11 cellular contexts compared by ENCODE assay signal in genomic region chr17:36190008-36190407, GRCh38. TPM values are rescaled to one million over a fixed set of nuclear protein-coding genes. Genes with fewer than 3 reads are reported as not detected.
A peak's percentile ranks its signal among the peaks of the same experiment; 100 is the strongest.
DNase-seq lines count a peak whose midpoint lies in the region; ATAC-seq, FAIRE-seq and TF ChIP-seq lines count a peak whose summit lies in the region.
"Not testable (repeated sequence)": the region's sequence is repeated elsewhere in the genome, so short reads cannot be mapped to it uniquely, and the experiment has no call there.
"Had no signal": no experiment of that assay in that cellular context is flagged by ENCODE, and none has a peak within 500 bp of the region (broad histone marks: within the 10 kb centered on the region; RNA-seq: fewer than 3 reads in every experiment).

No MANE protein-coding gene starts in this region.

- not testable (repeated sequence) for H4K8ac ChIP-seq in IMR-90 (ENCODE audit: low read depth in 2 of 2, low read length in 2 of 2)

- not testable (repeated sequence) for TF ChIP-seq POLR2A in IMR-90 (IDR thresholded peaks at IDR 0.05; ENCODE audit: low read depth, low read length); K562 (conservative IDR thresholded peaks at IDR 0.05)

- TF ChIP-seq EP300 in K562 (IDR thresholded peaks at IDR 0.05; ENCODE audit: low read length), result not testable (repeated sequence)

- not testable (repeated sequence) for H3K36me3 Mint-ChIP-seq in CD14-positive monocyte; endodermal cell (ENCODE audit: low read depth); natural killer cell
- H3K36me3 Mint-ChIP-seq in stimulated activated effector memory CD8-positive, alpha-beta T cell treated with anti-CD3 and anti-CD28 coated beads, Interleukin-12 subunit alpha, Interleukin-12 subunit beta, amount 100 ng/mL, for 72 hours, result peaks cover 42% of the 10 kb centered on the region

- not testable (repeated sequence) for H3K9me3 Mint-ChIP-seq in CD14-positive monocyte; endodermal cell; natural killer cell; stimulated activated effector memory CD8-positive, alpha-beta T cell treated with anti-CD3 and anti-CD28 coated beads, Interleukin-12 subunit alpha, Interleukin-12 subunit beta, amount 100 ng/mL, for 72 hours

- H3K4ac ChIP-seq in IMR-90 (ENCODE audit: low read depth, low read length), result not testable (repeated sequence)

- H3K27ac Mint-ChIP-seq in CD14-positive monocyte (peak overlapping the region; percentile 83 to 99 (median 90)), natural killer cell (peak overlapping the region; percentile 93 to 96)
- not testable (repeated sequence) for H3K27ac Mint-ChIP-seq in endodermal cell
- H3K27ac Mint-ChIP-seq in stimulated activated effector memory CD8-positive, alpha-beta T cell treated with anti-CD3 and anti-CD28 coated beads, Interleukin-12 subunit alpha, Interleukin-12 subunit beta, amount 100 ng/mL, for 72 hours, result peak overlapping the region; percentile 64

- H3K36me3 ChIP-seq in IMR-90 (ENCODE audit: control insufficient read depth, insufficient read depth, low read length); K562 (ENCODE audit: control insufficient read depth, insufficient read depth, low read length); endodermal cell (ENCODE audit: control insufficient read depth, insufficient read depth, low read length): not testable (repeated sequence)

- not testable (repeated sequence) for TF ChIP-seq RAD21 in IMR-90 (IDR thresholded peaks at IDR 0.05; ENCODE audit: low read length); K562 (CRISPR knock-in tag; conservative IDR thresholded peaks at IDR 0.05 in 1 of 2, IDR thresholded peaks at IDR 0.05 in 1 of 2)

- not testable (repeated sequence) for H3K9me3 ChIP-seq in IMR-90 (ENCODE audit: control insufficient read depth, insufficient read depth, low read length); K562 (replicated peaks; ENCODE audit: control insufficient read depth, insufficient read depth, low read depth, low read length); endodermal cell (ENCODE audit: control insufficient read depth, low read length)

- H4K91ac ChIP-seq in IMR-90 (ENCODE audit: insufficient read depth, low read depth, low read length), result not testable (repeated sequence)

- not testable (repeated sequence) for H2BK5ac ChIP-seq in IMR-90 (ENCODE audit: low read depth, low read length, poor library complexity, severe bottlenecking)

- not testable (repeated sequence) for H2AFZ ChIP-seq in IMR-90 (replicated peaks; ENCODE audit: low read length, poor library complexity); K562 (ENCODE audit: low read depth, low read length)

- not testable (repeated sequence) for H4K5ac ChIP-seq in IMR-90 (ENCODE audit: low read depth, low read length)

- H3K9ac ChIP-seq in IMR-90 (ENCODE audit: low read depth, low read length); K562 (ENCODE audit: insufficient read depth in 1 of 2, low read depth in 2 of 2, low read length in 2 of 2); endodermal cell (ENCODE audit: extremely low read depth, low read length, poor library complexity, severe bottlenecking): not testable (repeated sequence)

- H2BK120ac ChIP-seq in IMR-90 (ENCODE audit: low read depth, low read length), result not testable (repeated sequence)

- not testable (repeated sequence) for H3K79me2 ChIP-seq in K562 (ENCODE audit: control insufficient read depth, insufficient read depth, low read length)

- not testable (repeated sequence) for H2AK5ac ChIP-seq in IMR-90 (ENCODE audit: low read depth, low read length)

- not testable (repeated sequence) for H2BK15ac ChIP-seq in IMR-90 (ENCODE audit: low read depth, low read length)

- in situ Hi-C loops in IMR-90 (cut with MboI; ENCODE audit: low sequenced_read_pairs), result not testable (repeated sequence)
- in situ Hi-C loops in K562 (cut with MboI), result loop anchor here (10.0 kb wide), 1 partner anchor 285 kb away; no protein-coding TSS in a partner anchor

- H3K27ac ChIP-seq in IMR-90 (ENCODE audit: insufficient read depth, low read length); K562 (ENCODE audit: extremely low read depth, low read depth, low read length); endodermal cell (ENCODE audit: low read depth, low read length): not testable (repeated sequence)

- H2AK9ac ChIP-seq in IMR-90 (replicated peaks; ENCODE audit: low read depth, low read length, poor library complexity), result not testable (repeated sequence)

- H3K27me3 ChIP-seq in IMR-90 (ENCODE audit: control insufficient read depth, insufficient read depth, low read length); endodermal cell (ENCODE audit: control insufficient read depth, insufficient read depth, low read length, poor library complexity, severe bottlenecking): not testable (repeated sequence)
- peaks cover 5 to 27% of the 10 kb centered on the region in 2 experiments; a peak in 3 of 5 replicates for H3K27me3 ChIP-seq in K562 (ENCODE audit: control insufficient read depth in 2 of 2, insufficient read depth in 2 of 2, low read length in 2 of 2)

- 20% methylated on average over 1 of the region's 5 CpGs; no CpG with 5 or more reads in 1 of the 2 experiments for WGBS in IMR-90 (ENCODE audit: extremely low coverage in 2 of 2, insufficient read length in 1 of 2), 2 experiments
- WGBS in K562 (ENCODE audit: insufficient coverage, low coverage, missing lambda C conversion rate), result 1% methylated on average over 4 of the region's 5 CpGs
- WGBS in endodermal cell (ENCODE audit: insufficient coverage in 1 of 2, insufficient read length in 1 of 2), 2 experiments, result 83 to 87% methylated on average over 4 to 5 of the region's 5 CpGs

- FAIRE-seq in K562 (lab: Jason Lieb, UNC), result not testable (repeated sequence)

- H3K56ac ChIP-seq in IMR-90 (ENCODE audit: extremely low read depth, insufficient read depth, low read length), result not testable (repeated sequence)

- H3K23ac ChIP-seq in IMR-90 (ENCODE audit: low read depth, low read length), result not testable (repeated sequence)

- H3K4me3 ChIP-seq in IMR-90 (ENCODE audit: insufficient read depth, low read depth, low read length); K562; endodermal cell (ENCODE audit: low read length): not testable (repeated sequence)

- POLR2A ChIA-PET in IMR-90 (lab: Charles Lee; ENCODE audit: unreplicated experiment); K562 (lab: Yijun Ruan, JAX): not testable (repeated sequence)

- dilution Hi-C loops in IMR-90 (cut with HindIII; ENCODE audit: low sequenced_read_pairs, unreplicated experiment), result not testable (repeated sequence)

- not testable (repeated sequence) for H3K79me1 ChIP-seq in IMR-90 (ENCODE audit: low read depth in 1 of 2, low read length in 2 of 2)

- H3K4me1 Mint-ChIP-seq in CD14-positive monocyte (peaks cover 81% of the 10 kb centered on the region), natural killer cell (peaks cover 95% of the 10 kb centered on the region in 2 donors)
- not testable (repeated sequence) for H3K4me1 Mint-ChIP-seq in endodermal cell
- peaks cover 73% of the 10 kb centered on the region for H3K4me1 Mint-ChIP-seq in stimulated activated effector memory CD8-positive, alpha-beta T cell treated with anti-CD3 and anti-CD28 coated beads, Interleukin-12 subunit alpha, Interleukin-12 subunit beta, amount 100 ng/mL, for 72 hours

- not testable (repeated sequence) for DNase-seq in CD14-positive monocyte (ENCODE audit: low spot score); IMR-90; K562 (ENCODE audit: extremely low read depth in 1 of 4, low spot score in 3 of 4); natural killer cell; stimulated activated effector memory CD8-positive, alpha-beta T cell treated with anti-CD3 and anti-CD28 coated beads, Interleukin-12 subunit alpha, Interleukin-12 subunit beta, amount 100 ng/mL, for 72 hours (ENCODE audit: low spot score in 2 of 2)
- peak; percentile 45 for DNase-seq in NOMO-1 treated with DMSO at 0.1 percent for 48 hours (lab: John Stamatoyannopoulos, UW; ENCODE audit: unreplicated experiment)
- DNase-seq in endodermal cell, result peak; percentile 13

- not testable (repeated sequence) for H4K20me1 ChIP-seq in IMR-90 (ENCODE audit: insufficient read depth, low read length); K562 (replicated peaks; ENCODE audit: control insufficient read depth, insufficient read depth, low read length)

- H3K9me1 ChIP-seq in IMR-90 (ENCODE audit: insufficient read depth, low read length); K562 (ENCODE audit: control insufficient read depth, insufficient read depth, low read length): not testable (repeated sequence)

- BruUV-seq in IMR-90 (replicated peaks; lab: Mats Ljungman, UMichigan); K562 (replicated peaks; lab: Mats Ljungman, UMichigan): not testable (repeated sequence)

- H3K18ac ChIP-seq in IMR-90 (ENCODE audit: low read depth, low read length), result not testable (repeated sequence)

- ATAC-seq in IMR-90 (ENCODE audit: low read depth); K562; natural killer cell; stimulated activated effector memory CD8-positive, alpha-beta T cell treated with anti-CD3 and anti-CD28 coated beads, Interleukin-12 subunit alpha, Interleukin-12 subunit beta, amount 100 ng/mL, for 72 hours: not testable (repeated sequence)

- TF ChIP-seq CTCF in CD14-positive monocyte (IDR thresholded peaks at IDR 0.05); IMR-90 (conservative IDR thresholded peaks at IDR 0.05; ENCODE audit: low read depth, low read length); K562 (IDR thresholded peaks at IDR 0.05 in 2 of 3, conservative IDR thresholded peaks at IDR 0.05 in 1 of 3; ENCODE audit: insufficient read depth in 2 of 3, low read depth in 1 of 3, low read length in 3 of 3); endodermal cell (conservative IDR thresholded peaks at IDR 0.05); natural killer cell (IDR thresholded peaks at IDR 0.05): not testable (repeated sequence)

- H2BK20ac ChIP-seq in IMR-90 (ENCODE audit: low read depth, low read length), result not testable (repeated sequence)

- not testable (repeated sequence) for H3K27me3 Mint-ChIP-seq in CD14-positive monocyte (ENCODE audit: low read depth in 3 of 3); endodermal cell (ENCODE audit: insufficient read depth); natural killer cell (ENCODE audit: low read depth in 2 of 2)

- H3K4me2 ChIP-seq in IMR-90 (ENCODE audit: low read depth, low read length); K562 (ENCODE audit: insufficient read depth, low read length): not testable (repeated sequence)

- not testable (repeated sequence) for H3K14ac ChIP-seq in IMR-90 (replicated peaks; ENCODE audit: low read depth, low read length)

- CTCF ChIA-PET in IMR-90 (lab: Yijun Ruan, JAX); K562 (lab: Yijun Ruan, JAX; ENCODE audit: low intra/inter-chr PET ratio): not testable (repeated sequence)

- H3K4me1 ChIP-seq in IMR-90 (ENCODE audit: control insufficient read depth, insufficient read depth, low read length); K562 (replicated peaks in 1 of 2; ENCODE audit: control insufficient read depth in 2 of 2, insufficient read depth in 2 of 2, low read length in 2 of 2); endodermal cell (ENCODE audit: control insufficient read depth, insufficient read depth, low read length): not testable (repeated sequence)

- intact Hi-C loops in CD14-positive monocyte (cut with micrococcal nuclease) (loop anchor here (10.0 kb wide), 2 partner anchors 105 to 1965 kb away; no protein-coding TSS in a partner anchor), natural killer cell (cut with micrococcal nuclease) (loop anchor here (1.0 kb wide), 1 partner anchor 9 kb away; no protein-coding TSS in a partner anchor)
- intact Hi-C loops in IMR-90 (cut with micrococcal nuclease); K562 (cut with micrococcal nuclease): not testable (repeated sequence)

- H3K4me3 Mint-ChIP-seq in CD14-positive monocyte (peak overlapping the region in 1 of 2 donors; percentile 56), natural killer cell (peak overlapping the region; percentile 45)
- H3K4me3 Mint-ChIP-seq in endodermal cell, result not testable (repeated sequence)
- H3K4me3 Mint-ChIP-seq in stimulated activated effector memory CD8-positive, alpha-beta T cell treated with anti-CD3 and anti-CD28 coated beads, Interleukin-12 subunit alpha, Interleukin-12 subunit beta, amount 100 ng/mL, for 72 hours, result peak overlapping the region; percentile 36

RNA-seq across cellular contexts. Expression of gene CCL3L1, which starts 6.5 kb away (rescaled TPM):
- polyA plus RNA-seq in CD14-positive monocyte (100 to 1,000 TPM in 1 of 2 donors, 10 to 100 TPM in 1; 57.7 to 137 TPM), IMR-90 (2012; rRNA removed) (not detected in 2 replicates), K562 (2011; rRNA removed) (not detected in 2 replicates), K562 (2014; fragmentation: Illumina TruSeq; extraction: Trizol) (not detected in 2 replicates), K562 (2014; fragmentation: Nextera tagmentation; extraction: Ambion mirVana) (under 1 TPM in 1 of 2 experiments, not detected in 1; 0.10 TPM), K562 (2014; rRNA removed) (not detected in 2 replicates)
- total RNA-seq in IMR-90 (2012; rRNA removed) (not detected in 2 replicates), K562 (2014; rRNA removed) (not detected in 2 replicates), K562 (2014; rRNA removed; fragmentation: Illumina TruSeq; extraction: Trizol) (not detected in 2 replicates), K562 (2015; rRNA removed; fragmentation: Illumina TruSeq; extraction: Trizol) (0.18 TPM in 1 of 2 replicates, not detected in the other), K562 (2021) (0.25 and 0.31 TPM in 2 replicates), endodermal cell (1 to 10 TPM in 1 of 2 donors, under 1 TPM in 1; 0.35 to 2.0 TPM), natural killer cell (10 to 100 TPM; 22.2 to 73.9 (median 55.9) TPM)
- not detected in 2 replicates for polyA plus RNA-seq in IMR-90 (2012; cell fraction: cytosol; rRNA removed)
- polyA plus RNA-seq in IMR-90 (2012; cell fraction: nucleus; rRNA removed; ENCODE audit: low replicate concordance), result not detected in 2 replicates
- total RNA-seq in K562 (2011; cell fraction: chromatin; rRNA removed; ENCODE audit: low replicate concordance), result not detected in 2 replicates
- not detected in 2 replicates for total RNA-seq in K562 (2011; cell fraction: nucleolus; rRNA removed)
- not detected in 2 replicates for total RNA-seq in K562 (2011; cell fraction: nucleoplasm; rRNA removed)
- not detected in 2 replicates for polyA plus RNA-seq in K562 (2011; cell fraction: cytosol; rRNA removed)
- not detected in 2 replicates for polyA plus RNA-seq in K562 (2011; cell fraction: nucleus; rRNA removed)
- polyA plus RNA-seq in K562 (2012), result 0.23 and 0.30 TPM in 2 replicates
- not detected in 2 replicates for polyA minus RNA-seq in K562 (2011; rRNA and poly(A)+ RNA removed)
- polyA minus RNA-seq in K562 (2011; cell fraction: cytosol; rRNA and poly(A)+ RNA removed), result not detected in 2 replicates
- polyA minus RNA-seq in K562 (2011; cell fraction: nucleus; rRNA and poly(A)+ RNA removed), result not detected in 2 replicates
- not detected for polyA plus RNA-seq in endodermal cell (2013, experiment 1 of 2)
- not detected for polyA plus RNA-seq in endodermal cell (2013, experiment 2 of 2)
- total RNA-seq: CD4-positive, CD25-positive, alpha-beta regulatory T cell; GM23248; H7 had no signal
- polyA plus RNA-seq: CD4-positive, CD25-positive, alpha-beta regulatory T cell; GM23248 had no signal

RNA-seq across cellular contexts. Expression of gene TBC1D3B, which starts 13.6 kb away (rescaled TPM):
- not detected for polyA plus RNA-seq in CD14-positive monocyte
- not detected in 2 replicates for total RNA-seq in IMR-90 (2012; rRNA removed)
- 0.94 and 1.6 TPM in 2 replicates for polyA plus RNA-seq in IMR-90 (2012; rRNA removed)
- not detected in 2 replicates for polyA plus RNA-seq in IMR-90 (2012; cell fraction: cytosol; rRNA removed)
- polyA plus RNA-seq in IMR-90 (2012; cell fraction: nucleus; rRNA removed; ENCODE audit: low replicate concordance), result 5.6 and 9.0 TPM in 2 replicates
- total RNA-seq in K562 (2011; cell fraction: chromatin; rRNA removed; ENCODE audit: low replicate concordance), result 2.6 and 3.3 TPM in 2 replicates
- 2.8 TPM in 1 of 2 replicates, not detected in the other for total RNA-seq in K562 (2011; cell fraction: nucleolus; rRNA removed)
- total RNA-seq in K562 (2011; cell fraction: nucleoplasm; rRNA removed), result 1.2 TPM in 1 of 2 replicates, not detected in the other
- not detected in 2 replicates for total RNA-seq in K562 (2014; rRNA removed)
- not detected in 2 replicates for total RNA-seq in K562 (2014; rRNA removed; fragmentation: Illumina TruSeq; extraction: Trizol)
- 0.29 and 0.83 TPM in 2 replicates for total RNA-seq in K562 (2015; rRNA removed; fragmentation: Illumina TruSeq; extraction: Trizol)
- 0.51 and 0.60 TPM in 2 replicates for total RNA-seq in K562 (2021)
- polyA plus RNA-seq in K562 (2011; rRNA removed), result not detected in 2 replicates
- polyA plus RNA-seq in K562 (2011; cell fraction: cytosol; rRNA removed), result not detected in 2 replicates
- polyA plus RNA-seq in K562 (2011; cell fraction: nucleus; rRNA removed), result 1.2 and 2.8 TPM in 2 replicates
- polyA plus RNA-seq in K562 (2012), result 0.33 and 1.3 TPM in 2 replicates
- not detected in 2 replicates for polyA plus RNA-seq in K562 (2014; fragmentation: Illumina TruSeq; extraction: Trizol)
- not detected for polyA plus RNA-seq in K562 (2014; fragmentation: Nextera tagmentation; extraction: Ambion mirVana)
- not detected in 2 replicates for polyA plus RNA-seq in K562 (2014; rRNA removed)
- not detected in 2 replicates for polyA minus RNA-seq in K562 (2011; rRNA and poly(A)+ RNA removed)
- not detected in 2 replicates for polyA minus RNA-seq in K562 (2011; cell fraction: cytosol; rRNA and poly(A)+ RNA removed)
- polyA minus RNA-seq in K562 (2011; cell fraction: nucleus; rRNA and poly(A)+ RNA removed), result not detected in 2 replicates
- total RNA-seq in endodermal cell, result 10 to 100 TPM; 13.1 to 18.4 TPM
- 2.9 TPM for polyA plus RNA-seq in endodermal cell (2013, experiment 1 of 2)
- polyA plus RNA-seq in endodermal cell (2013, experiment 2 of 2), result 4.7 TPM
- total RNA-seq in natural killer cell, result 10 to 100 TPM in 1 of 3 donors, 1 to 10 TPM in 2; 4.3 to 10.7 (median 8.2) TPM
- total RNA-seq: GM23248, H7 had no signal
- polyA plus RNA-seq: CD4-positive, CD25-positive, alpha-beta regulatory T cell had no signal

RNA-seq across cellular contexts. Expression of gene CCL4L2, which starts 20.9 kb away (rescaled TPM):
- polyA plus RNA-seq in CD14-positive monocyte (10 to 100 TPM; 24.8 to 25.3 TPM), IMR-90 (2012; rRNA removed) (not detected in 2 replicates), K562 (2011; rRNA removed) (not detected in 2 replicates), K562 (2014; fragmentation: Illumina TruSeq; extraction: Trizol) (not detected in 2 replicates), K562 (2014; fragmentation: Nextera tagmentation; extraction: Ambion mirVana) (under 1 TPM; 0.11 to 0.51 TPM), K562 (2014; rRNA removed) (0.51 TPM in 1 of 2 replicates, not detected in the other)
- total RNA-seq in IMR-90 (2012; rRNA removed) (not detected in 2 replicates), K562 (2014; rRNA removed) (not detected in 2 replicates), K562 (2014; rRNA removed; fragmentation: Illumina TruSeq; extraction: Trizol) (not detected in 2 replicates), K562 (2015; rRNA removed; fragmentation: Illumina TruSeq; extraction: Trizol) (not detected in 2 replicates), K562 (2021) (0.38 and 0.42 TPM in 2 replicates), endodermal cell (not detected), natural killer cell (10 to 100 TPM; 23.7 to 31.2 (median 25.4) TPM)
- polyA plus RNA-seq in IMR-90 (2012; cell fraction: cytosol; rRNA removed), result not detected in 2 replicates
- not detected in 2 replicates for polyA plus RNA-seq in IMR-90 (2012; cell fraction: nucleus; rRNA removed; ENCODE audit: low replicate concordance)
- not detected in 2 replicates for total RNA-seq in K562 (2011; cell fraction: chromatin; rRNA removed; ENCODE audit: low replicate concordance)
- total RNA-seq in K562 (2011; cell fraction: nucleolus; rRNA removed), result not detected in 2 replicates
- total RNA-seq in K562 (2011; cell fraction: nucleoplasm; rRNA removed), result not detected in 2 replicates
- not detected in 2 replicates for polyA plus RNA-seq in K562 (2011; cell fraction: cytosol; rRNA removed)
- not detected in 2 replicates for polyA plus RNA-seq in K562 (2011; cell fraction: nucleus; rRNA removed)
- 0.17 TPM in 1 of 2 replicates, not detected in the other for polyA plus RNA-seq in K562 (2012)
- not detected in 2 replicates for polyA minus RNA-seq in K562 (2011; rRNA and poly(A)+ RNA removed)
- not detected in 2 replicates for polyA minus RNA-seq in K562 (2011; cell fraction: cytosol; rRNA and poly(A)+ RNA removed)
- polyA minus RNA-seq in K562 (2011; cell fraction: nucleus; rRNA and poly(A)+ RNA removed), result not detected in 2 replicates
- polyA plus RNA-seq in endodermal cell (2013, experiment 1 of 2), result not detected
- polyA plus RNA-seq in endodermal cell (2013, experiment 2 of 2), result not detected
- total RNA-seq: CD4-positive, CD25-positive, alpha-beta regulatory T cell; GM23248; H7 had no signal
- polyA plus RNA-seq: IgD-negative memory B cell had no signal

Comparison
In these comparisons a context has a peak if more than half of its experiments do, and no peak if none do; other contexts are left out.
1. RNA of gene CCL3L1, which starts 6.5 kb away (total RNA-seq): 22.2 to 73.9 TPM in natural killer cell; 0.35 to 2.0 TPM in endodermal cell, 0.18 to 0.31 TPM in K562 and not detected in IMR-90; every median in the first group is over 4 times any median in the second.